1 cellular context compared by ENCODE assay signal in the genomic region with DNA sequence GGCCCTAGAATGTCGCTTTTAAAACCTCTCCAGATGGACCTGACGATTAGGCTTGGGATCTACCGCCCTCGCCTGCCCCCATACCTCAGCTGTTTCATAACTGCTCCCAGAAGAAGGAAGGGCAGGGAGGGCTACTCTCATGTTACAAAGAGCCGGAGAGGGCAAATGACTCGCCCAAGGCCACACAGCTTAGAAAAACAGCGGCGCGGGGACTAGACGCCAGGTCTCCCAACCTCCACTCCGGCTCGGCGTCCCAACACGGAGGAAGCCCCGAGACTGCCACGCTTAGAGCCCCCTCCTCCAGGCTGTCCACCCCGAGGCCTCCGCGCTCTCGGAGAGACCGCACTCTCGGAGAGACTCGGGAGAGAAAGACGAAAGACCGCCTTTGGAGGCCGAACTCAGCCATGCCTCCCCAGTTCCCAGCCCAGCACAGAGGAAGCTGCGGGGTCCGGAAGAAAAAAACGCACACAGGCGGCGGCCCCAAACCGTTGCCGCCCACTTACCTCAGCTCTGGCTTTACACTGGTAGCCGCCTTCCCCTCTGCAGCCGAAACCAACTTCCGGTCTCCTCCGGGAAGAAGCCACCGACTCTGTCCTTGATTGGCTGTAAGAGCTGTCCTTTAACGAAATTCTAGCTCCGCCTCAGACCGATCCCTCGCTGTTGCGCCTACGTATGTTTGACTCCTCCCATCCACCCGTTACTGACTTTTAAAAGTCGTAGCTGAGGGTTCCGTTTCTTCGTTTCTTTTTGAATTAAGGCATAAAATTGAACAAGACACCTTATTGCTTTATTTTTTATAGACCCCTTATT.
A peak's percentile ranks its signal among the peaks of the same experiment; 100 is the strongest.
TF ChIP-seq lines count a peak whose summit lies in the region.

A gene with protein sequence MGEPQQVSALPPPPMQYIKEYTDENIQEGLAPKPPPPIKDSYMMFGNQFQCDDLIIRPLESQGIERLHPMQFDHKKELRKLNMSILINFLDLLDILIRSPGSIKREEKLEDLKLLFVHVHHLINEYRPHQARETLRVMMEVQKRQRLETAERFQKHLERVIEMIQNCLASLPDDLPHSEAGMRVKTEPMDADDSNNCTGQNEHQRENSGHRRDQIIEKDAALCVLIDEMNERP (minus strand): TSS at position 549 of the 810 bp plus-strand sequence. CDS start 3,434 bp downstream, outside the sequence.

TF ChIP-seq in WTC11, 78 proteins besides CTCF, POLR2A, EP300 and RAD21 (continued from another document and continues in another):
- TF ChIP-seq, protein P1, sequence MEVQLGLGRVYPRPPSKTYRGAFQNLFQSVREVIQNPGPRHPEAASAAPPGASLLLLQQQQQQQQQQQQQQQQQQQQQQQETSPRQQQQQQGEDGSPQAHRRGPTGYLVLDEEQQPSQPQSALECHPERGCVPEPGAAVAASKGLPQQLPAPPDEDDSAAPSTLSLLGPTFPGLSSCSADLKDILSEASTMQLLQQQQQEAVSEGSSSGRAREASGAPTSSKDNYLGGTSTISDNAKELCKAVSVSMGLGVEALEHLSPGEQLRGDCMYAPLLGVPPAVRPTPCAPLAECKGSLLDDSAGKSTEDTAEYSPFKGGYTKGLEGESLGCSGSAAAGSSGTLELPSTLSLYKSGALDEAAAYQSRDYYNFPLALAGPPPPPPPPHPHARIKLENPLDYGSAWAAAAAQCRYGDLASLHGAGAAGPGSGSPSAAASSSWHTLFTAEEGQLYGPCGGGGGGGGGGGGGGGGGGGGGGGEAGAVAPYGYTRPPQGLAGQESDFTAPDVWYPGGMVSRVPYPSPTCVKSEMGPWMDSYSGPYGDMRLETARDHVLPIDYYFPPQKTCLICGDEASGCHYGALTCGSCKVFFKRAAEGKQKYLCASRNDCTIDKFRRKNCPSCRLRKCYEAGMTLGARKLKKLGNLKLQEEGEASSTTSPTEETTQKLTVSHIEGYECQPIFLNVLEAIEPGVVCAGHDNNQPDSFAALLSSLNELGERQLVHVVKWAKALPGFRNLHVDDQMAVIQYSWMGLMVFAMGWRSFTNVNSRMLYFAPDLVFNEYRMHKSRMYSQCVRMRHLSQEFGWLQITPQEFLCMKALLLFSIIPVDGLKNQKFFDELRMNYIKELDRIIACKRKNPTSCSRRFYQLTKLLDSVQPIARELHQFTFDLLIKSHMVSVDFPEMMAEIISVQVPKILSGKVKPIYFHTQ (CRISPR knock-in tag; IDR thresholded peaks at IDR 0.05): no peak
- TF ChIP-seq JAZF1 (CRISPR knock-in tag; IDR thresholded peaks at IDR 0.05): no peak
- TF ChIP-seq ZNF423 (CRISPR knock-in tag; IDR thresholded peaks at IDR 0.05): no peak
- peak; percentile 81; the same call in 1 of the 2 replicates for TF ChIP-seq GABPB1 (CRISPR knock-in tag; IDR thresholded peaks at IDR 0.05)
- TF ChIP-seq, protein P2, sequence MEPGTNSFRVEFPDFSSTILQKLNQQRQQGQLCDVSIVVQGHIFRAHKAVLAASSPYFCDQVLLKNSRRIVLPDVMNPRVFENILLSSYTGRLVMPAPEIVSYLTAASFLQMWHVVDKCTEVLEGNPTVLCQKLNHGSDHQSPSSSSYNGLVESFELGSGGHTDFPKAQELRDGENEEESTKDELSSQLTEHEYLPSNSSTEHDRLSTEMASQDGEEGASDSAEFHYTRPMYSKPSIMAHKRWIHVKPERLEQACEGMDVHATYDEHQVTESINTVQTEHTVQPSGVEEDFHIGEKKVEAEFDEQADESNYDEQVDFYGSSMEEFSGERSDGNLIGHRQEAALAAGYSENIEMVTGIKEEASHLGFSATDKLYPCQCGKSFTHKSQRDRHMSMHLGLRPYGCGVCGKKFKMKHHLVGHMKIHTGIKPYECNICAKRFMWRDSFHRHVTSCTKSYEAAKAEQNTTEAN (CRISPR knock-in tag; IDR thresholded peaks at IDR 0.05): 0 out of 2 replicates have a peak, but pooled peaks have one; percentile 33
- TF ChIP-seq, protein P3, sequence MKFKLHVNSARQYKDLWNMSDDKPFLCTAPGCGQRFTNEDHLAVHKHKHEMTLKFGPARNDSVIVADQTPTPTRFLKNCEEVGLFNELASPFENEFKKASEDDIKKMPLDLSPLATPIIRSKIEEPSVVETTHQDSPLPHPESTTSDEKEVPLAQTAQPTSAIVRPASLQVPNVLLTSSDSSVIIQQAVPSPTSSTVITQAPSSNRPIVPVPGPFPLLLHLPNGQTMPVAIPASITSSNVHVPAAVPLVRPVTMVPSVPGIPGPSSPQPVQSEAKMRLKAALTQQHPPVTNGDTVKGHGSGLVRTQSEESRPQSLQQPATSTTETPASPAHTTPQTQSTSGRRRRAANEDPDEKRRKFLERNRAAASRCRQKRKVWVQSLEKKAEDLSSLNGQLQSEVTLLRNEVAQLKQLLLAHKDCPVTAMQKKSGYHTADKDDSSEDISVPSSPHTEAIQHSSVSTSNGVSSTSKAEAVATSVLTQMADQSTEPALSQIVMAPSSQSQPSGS (CRISPR knock-in tag; IDR thresholded peaks at IDR 0.05; ENCODE audit: borderline replicate concordance, low read depth): no peak
- no peak for TF ChIP-seq NFATC4 (CRISPR knock-in tag; IDR thresholded peaks at IDR 0.05)
- no peak for TF ChIP-seq ZBTB21 (CRISPR knock-in tag; IDR thresholded peaks at IDR 0.05; ENCODE audit: borderline replicate concordance)
- TF ChIP-seq HMGA2 (CRISPR knock-in tag; IDR thresholded peaks at IDR 0.05): no peak; the same call in 1 of the 2 replicates
- TF ChIP-seq, protein P4, sequence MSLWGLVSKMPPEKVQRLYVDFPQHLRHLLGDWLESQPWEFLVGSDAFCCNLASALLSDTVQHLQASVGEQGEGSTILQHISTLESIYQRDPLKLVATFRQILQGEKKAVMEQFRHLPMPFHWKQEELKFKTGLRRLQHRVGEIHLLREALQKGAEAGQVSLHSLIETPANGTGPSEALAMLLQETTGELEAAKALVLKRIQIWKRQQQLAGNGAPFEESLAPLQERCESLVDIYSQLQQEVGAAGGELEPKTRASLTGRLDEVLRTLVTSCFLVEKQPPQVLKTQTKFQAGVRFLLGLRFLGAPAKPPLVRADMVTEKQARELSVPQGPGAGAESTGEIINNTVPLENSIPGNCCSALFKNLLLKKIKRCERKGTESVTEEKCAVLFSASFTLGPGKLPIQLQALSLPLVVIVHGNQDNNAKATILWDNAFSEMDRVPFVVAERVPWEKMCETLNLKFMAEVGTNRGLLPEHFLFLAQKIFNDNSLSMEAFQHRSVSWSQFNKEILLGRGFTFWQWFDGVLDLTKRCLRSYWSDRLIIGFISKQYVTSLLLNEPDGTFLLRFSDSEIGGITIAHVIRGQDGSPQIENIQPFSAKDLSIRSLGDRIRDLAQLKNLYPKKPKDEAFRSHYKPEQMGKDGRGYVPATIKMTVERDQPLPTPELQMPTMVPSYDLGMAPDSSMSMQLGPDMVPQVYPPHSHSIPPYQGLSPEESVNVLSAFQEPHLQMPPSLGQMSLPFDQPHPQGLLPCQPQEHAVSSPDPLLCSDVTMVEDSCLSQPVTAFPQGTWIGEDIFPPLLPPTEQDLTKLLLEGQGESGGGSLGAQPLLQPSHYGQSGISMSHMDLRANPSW (CRISPR knock-in tag; conservative IDR thresholded peaks at IDR 0.05; ENCODE audit: low read depth): no peak
- TF ChIP-seq SP1 (CRISPR knock-in tag; conservative IDR thresholded peaks at IDR 0.05): 0 out of 2 replicates have a peak, but pooled peaks have one; percentile 46
- no peak for TF ChIP-seq ZNF317 (CRISPR knock-in tag; IDR thresholded peaks at IDR 0.05; ENCODE audit: borderline replicate concordance, low read depth)
- no peak for TF ChIP-seq IRF2 (CRISPR knock-in tag; IDR thresholded peaks at IDR 0.05; ENCODE audit: borderline replicate concordance, low read depth)
- TF ChIP-seq, protein P5, sequence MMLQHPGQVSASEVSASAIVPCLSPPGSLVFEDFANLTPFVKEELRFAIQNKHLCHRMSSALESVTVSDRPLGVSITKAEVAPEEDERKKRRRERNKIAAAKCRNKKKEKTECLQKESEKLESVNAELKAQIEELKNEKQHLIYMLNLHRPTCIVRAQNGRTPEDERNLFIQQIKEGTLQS (CRISPR knock-in tag; conservative IDR thresholded peaks at IDR 0.05): no peak
- TF ChIP-seq PRRX2 (CRISPR knock-in tag; IDR thresholded peaks at IDR 0.05): peak; percentile 69; the same call in 1 of the 2 replicates
- no peak for TF ChIP-seq FOXK1 (CRISPR knock-in tag; IDR thresholded peaks at IDR 0.05)
- TF ChIP-seq ETV6 (CRISPR knock-in tag; IDR thresholded peaks at IDR 0.05): no peak
- no peak for TF ChIP-seq ZNF396 (CRISPR knock-in tag; IDR thresholded peaks at IDR 0.05; ENCODE audit: borderline replicate concordance)
- TF ChIP-seq, protein P6, sequence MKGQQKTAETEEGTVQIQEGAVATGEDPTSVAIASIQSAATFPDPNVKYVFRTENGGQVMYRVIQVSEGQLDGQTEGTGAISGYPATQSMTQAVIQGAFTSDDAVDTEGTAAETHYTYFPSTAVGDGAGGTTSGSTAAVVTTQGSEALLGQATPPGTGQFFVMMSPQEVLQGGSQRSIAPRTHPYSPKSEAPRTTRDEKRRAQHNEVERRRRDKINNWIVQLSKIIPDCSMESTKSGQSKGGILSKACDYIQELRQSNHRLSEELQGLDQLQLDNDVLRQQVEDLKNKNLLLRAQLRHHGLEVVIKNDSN (CRISPR knock-in tag; IDR thresholded peaks at IDR 0.05): no peak
- TF ChIP-seq, protein P7, sequence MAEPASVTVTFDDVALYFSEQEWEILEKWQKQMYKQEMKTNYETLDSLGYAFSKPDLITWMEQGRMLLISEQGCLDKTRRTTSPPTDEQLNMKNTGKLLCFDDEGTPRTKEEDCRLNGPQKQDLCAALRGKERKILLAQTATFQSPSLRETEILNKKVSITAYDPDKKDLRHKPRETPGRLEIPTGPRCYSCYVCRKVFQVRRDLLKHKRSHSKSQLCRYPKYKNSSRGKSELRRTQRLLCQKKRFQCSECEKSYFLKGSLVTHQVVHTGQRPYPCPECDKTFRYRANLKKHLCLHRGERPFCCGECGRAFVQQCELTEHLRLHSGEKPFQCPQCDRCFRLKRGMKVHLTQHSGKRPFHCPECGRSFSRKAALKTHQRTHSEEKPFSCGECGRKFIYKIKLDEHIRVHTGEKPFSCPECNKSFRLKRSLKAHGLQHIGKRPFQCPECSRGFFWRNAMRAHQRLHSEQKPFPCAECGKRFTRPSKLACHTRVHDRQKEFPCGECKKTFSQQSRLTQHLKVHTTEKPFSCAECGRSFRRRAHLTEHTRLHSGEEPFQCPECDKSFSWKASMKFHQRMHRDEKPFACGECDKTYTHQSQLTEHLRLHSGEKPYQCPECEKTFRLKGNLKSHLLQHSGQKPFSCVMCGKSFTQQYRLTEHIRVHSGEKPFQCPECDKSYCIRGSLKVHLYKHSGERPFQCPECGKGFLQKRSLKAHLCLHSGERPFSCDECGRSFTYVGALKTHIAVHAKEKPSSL (CRISPR knock-in tag; conservative IDR thresholded peaks at IDR 0.05): no peak
- TF ChIP-seq CREB1 (CRISPR knock-in tag; IDR thresholded peaks at IDR 0.05): no peak
- TF ChIP-seq, protein P8, sequence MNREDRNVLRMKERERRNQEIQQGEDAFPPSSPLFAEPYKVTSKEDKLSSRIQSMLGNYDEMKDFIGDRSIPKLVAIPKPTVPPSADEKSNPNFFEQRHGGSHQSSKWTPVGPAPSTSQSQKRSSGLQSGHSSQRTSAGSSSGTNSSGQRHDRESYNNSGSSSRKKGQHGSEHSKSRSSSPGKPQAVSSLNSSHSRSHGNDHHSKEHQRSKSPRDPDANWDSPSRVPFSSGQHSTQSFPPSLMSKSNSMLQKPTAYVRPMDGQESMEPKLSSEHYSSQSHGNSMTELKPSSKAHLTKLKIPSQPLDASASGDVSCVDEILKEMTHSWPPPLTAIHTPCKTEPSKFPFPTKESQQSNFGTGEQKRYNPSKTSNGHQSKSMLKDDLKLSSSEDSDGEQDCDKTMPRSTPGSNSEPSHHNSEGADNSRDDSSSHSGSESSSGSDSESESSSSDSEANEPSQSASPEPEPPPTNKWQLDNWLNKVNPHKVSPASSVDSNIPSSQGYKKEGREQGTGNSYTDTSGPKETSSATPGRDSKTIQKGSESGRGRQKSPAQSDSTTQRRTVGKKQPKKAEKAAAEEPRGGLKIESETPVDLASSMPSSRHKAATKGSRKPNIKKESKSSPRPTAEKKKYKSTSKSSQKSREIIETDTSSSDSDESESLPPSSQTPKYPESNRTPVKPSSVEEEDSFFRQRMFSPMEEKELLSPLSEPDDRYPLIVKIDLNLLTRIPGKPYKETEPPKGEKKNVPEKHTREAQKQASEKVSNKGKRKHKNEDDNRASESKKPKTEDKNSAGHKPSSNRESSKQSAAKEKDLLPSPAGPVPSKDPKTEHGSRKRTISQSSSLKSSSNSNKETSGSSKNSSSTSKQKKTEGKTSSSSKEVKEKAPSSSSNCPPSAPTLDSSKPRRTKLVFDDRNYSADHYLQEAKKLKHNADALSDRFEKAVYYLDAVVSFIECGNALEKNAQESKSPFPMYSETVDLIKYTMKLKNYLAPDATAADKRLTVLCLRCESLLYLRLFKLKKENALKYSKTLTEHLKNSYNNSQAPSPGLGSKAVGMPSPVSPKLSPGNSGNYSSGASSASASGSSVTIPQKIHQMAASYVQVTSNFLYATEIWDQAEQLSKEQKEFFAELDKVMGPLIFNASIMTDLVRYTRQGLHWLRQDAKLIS (CRISPR knock-in tag; IDR thresholded peaks at IDR 0.05; ENCODE audit: borderline replicate concordance): no peak
- no peak for TF ChIP-seq NR2C2 (CRISPR knock-in tag; IDR thresholded peaks at IDR 0.05)
- TF ChIP-seq RELA (CRISPR knock-in tag; IDR thresholded peaks at IDR 0.05; ENCODE audit: borderline replicate concordance): no peak
- no peak for TF ChIP-seq TP53 (CRISPR knock-in tag; IDR thresholded peaks at IDR 0.05)
- TF ChIP-seq NFE2L1 (CRISPR knock-in tag; IDR thresholded peaks at IDR 0.05): no peak
- TF ChIP-seq, protein P9, sequence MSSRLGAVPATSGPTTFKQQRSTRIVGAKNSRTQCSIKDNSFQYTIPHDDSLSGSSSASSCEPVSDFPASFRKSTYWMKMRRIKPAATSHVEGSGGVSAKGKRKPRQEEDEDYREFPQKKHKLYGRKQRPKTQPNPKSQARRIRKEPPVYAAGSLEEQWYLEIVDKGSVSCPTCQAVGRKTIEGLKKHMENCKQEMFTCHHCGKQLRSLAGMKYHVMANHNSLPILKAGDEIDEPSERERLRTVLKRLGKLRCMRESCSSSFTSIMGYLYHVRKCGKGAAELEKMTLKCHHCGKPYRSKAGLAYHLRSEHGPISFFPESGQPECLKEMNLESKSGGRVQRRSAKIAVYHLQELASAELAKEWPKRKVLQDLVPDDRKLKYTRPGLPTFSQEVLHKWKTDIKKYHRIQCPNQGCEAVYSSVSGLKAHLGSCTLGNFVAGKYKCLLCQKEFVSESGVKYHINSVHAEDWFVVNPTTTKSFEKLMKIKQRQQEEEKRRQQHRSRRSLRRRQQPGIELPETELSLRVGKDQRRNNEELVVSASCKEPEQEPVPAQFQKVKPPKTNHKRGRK (CRISPR knock-in tag; IDR thresholded peaks at IDR 0.05; ENCODE audit: borderline replicate concordance): no peak
